25 cellular contexts compared by ENCODE assay signal in genomic region chr7:90251304-90251635, GRCh38. TPM values are rescaled to one million over a fixed set of nuclear protein-coding genes. Genes with fewer than 3 reads are reported as not detected.
DNase-seq lines count a peak whose midpoint lies in the region; FAIRE-seq and TF ChIP-seq lines count a peak whose summit lies in the region.
"Had no signal": no experiment of that assay in that cellular context is flagged by ENCODE, and none has a peak within 500 bp of the region (broad histone marks: within the 10 kb centered on the region; RNA-seq: fewer than 3 reads in every experiment).

No MANE protein-coding gene starts in this region.

- CTCF ChIA-PET in mammary epithelial cell (lab: Charles Lee; ENCODE audit: low non-redundant PET) = no interaction called here

- in situ Hi-C loops in mammary epithelial cell (cut with MboI; ENCODE audit: low sequenced_read_pairs in 2 of 2) = loop anchor here (25.0 kb wide), 3 partner anchors 89 to 1714 kb away; partner anchors contain the start of gene STEAP1 (in 1 of the 2)

- no peak overlapping the region for H3K9ac ChIP-seq in mammary epithelial cell (ENCODE audit: insufficient read depth, low read length)

- dilution Hi-C loops in mammary epithelial cell (cut with HindIII; ENCODE audit: low sequenced_read_pairs) = no loop called here

- H3K4me1 ChIP-seq in mammary epithelial cell (ENCODE audit: insufficient read depth, low read length) (peaks cover 4% of the 10 kb centered on the region), muscle layer of duodenum (ENCODE audit: control insufficient read depth in 1 of 2, insufficient read depth in 2 of 2, low read length in 2 of 2) (peaks cover 0 to 8% of the 10 kb centered on the region in 2 donors), tibial nerve (peaks cover 0 to 3% (median 0%) of the 10 kb centered on the region in 4 donors)
- H3K4me1 ChIP-seq: upper lobe of right lung had no signal

- H3K9me3 ChIP-seq in mammary epithelial cell (replicated peaks; ENCODE audit: insufficient read depth, low read length) = no peaks in the 10 kb centered on the region
- H3K9me3 ChIP-seq in muscle layer of duodenum (ENCODE audit: control insufficient read depth in 1 of 2, low read length in 2 of 2) = no peaks in the 10 kb centered on the region
- H3K9me3 ChIP-seq in tibial nerve = no peaks in the 10 kb centered on the region
- H3K9me3 ChIP-seq: pancreas, upper lobe of right lung had no signal

- peak overlapping the region; percentile 73 for H2AFZ ChIP-seq in mammary epithelial cell (ENCODE audit: low read depth, low read length)

- H3K4me3 ChIP-seq in mammary epithelial cell (replicated peaks in 1 of 3; ENCODE audit: insufficient read depth in 1 of 3, low read depth in 2 of 3, low read length in 3 of 3) = no peak overlapping the region
- H3K4me3 ChIP-seq in muscle layer of duodenum (ENCODE audit: low read depth in 1 of 2, low read length in 2 of 2) = no peak overlapping the region
- H3K4me3 ChIP-seq in tibial nerve = no peak overlapping the region
- H3K4me3 ChIP-seq: GM12878, pancreas, upper lobe of right lung had no signal

- DNase-seq in AG08396 (ENCODE audit: low spot score) (peak; percentile 10), HT1080 (ENCODE audit: low read depth) (peak; percentile 13), mammary epithelial cell (no peak), NCI-H1105 treated with DMSO at 0.1 percent for 48 hours (lab: John Stamatoyannopoulos, UW) (no peak), medulla oblongata (ENCODE audit: extremely low spot score) (no peak), GM19239 (ENCODE audit: insufficient read length, low spot score) (no peak), tibial nerve (ENCODE audit: low spot score in 2 of 2) (no peak)
- DNase-seq: ACHN; activated effector memory CD4-positive, alpha-beta T cell treated with Interleukin-2 at 50 U/mL for 16 hours; activated naive CD8-positive, alpha-beta T cell treated with anti-CD3 and anti-CD28 coated beads, Interleukin-2, amount 10 ng/mL, durations not matched to agents 7 days and 5 days; activated T-cell treated with anti-CD3 and anti-CD28 coated beads for 4 hours; GOT3; islet precursor cell; NCI-H1092; NCI-H187 treated with DMSO at 0.1 percent for 48 hours; NCI-H748 treated with DMSO at 0.1 percent for 48 hours; nephron progenitor cell; pancreas; RPMI8226; stimulated activated CD4-positive, alpha-beta T cell treated with anti-CD3 and anti-CD28 coated beads, Interleukin-2, amount 100 ng/mL, for 48 hours; substantia nigra; upper lobe of right lung had no signal

- H4K20me1 ChIP-seq in mammary epithelial cell (ENCODE audit: insufficient read depth, low read length) = no peaks in the 10 kb centered on the region

- no peak for FAIRE-seq in GM19239 (lab: Jason Lieb, UNC)
- FAIRE-seq: GM12878, pancreas had no signal

- intact Hi-C loops in mammary epithelial cell (cut with micrococcal nuclease) = no loop called here

- H3K79me2 ChIP-seq in mammary epithelial cell (ENCODE audit: insufficient read depth, low read length) = no peaks in the 10 kb centered on the region

- no peak for TF ChIP-seq CTCF in mammary epithelial cell (conservative IDR thresholded peaks at IDR 0.05 in 1 of 2, IDR thresholded peaks at IDR 0.05 in 1 of 2; ENCODE audit: extremely low read depth in 1 of 2, insufficient read depth in 1 of 2, low read depth in 1 of 2, low read length in 2 of 2)
- TF ChIP-seq CTCF in tibial nerve (IDR thresholded peaks at IDR 0.05) = no peak

- H3K36me3 ChIP-seq in mammary epithelial cell (ENCODE audit: insufficient read depth, low read length) = no peaks in the 10 kb centered on the region
- H3K36me3 ChIP-seq in muscle layer of duodenum (ENCODE audit: control insufficient read depth in 1 of 2, insufficient read depth in 2 of 2, low read length in 2 of 2) = peaks cover 0 to 4% of the 10 kb centered on the region in 2 donors
- H3K36me3 ChIP-seq in tibial nerve = no peaks in the 10 kb centered on the region
- H3K36me3 ChIP-seq: pancreas, upper lobe of right lung had no signal

- H3K27ac ChIP-seq in mammary epithelial cell (ENCODE audit: insufficient read depth, low read depth, low read length) (no peak overlapping the region), muscle layer of duodenum (ENCODE audit: low read length) (peak overlapping the region; percentile 12), tibial nerve (peak overlapping the region in 1 of 4 donors; percentile 20)
- H3K27ac ChIP-seq: C4-2B, pancreas had no signal

- no peak overlapping the region for H3K4me2 ChIP-seq in mammary epithelial cell (ENCODE audit: insufficient read depth, low read depth, low read length)

- no peak for TF ChIP-seq POLR2A in tibial nerve (IDR thresholded peaks at IDR 0.05)

- 45% methylated on average over 1 of the region's 1 CpG for whole genome bisulfite sequencing in mammary epithelial cell (ENCODE audit: low coverage, missing lambda C conversion rate)
- WGBS in tibial nerve, 2 donors = 71 to 75% methylated on average over 1 of the region's 1 CpG

- TF ChIP-seq EP300 in tibial nerve (IDR thresholded peaks at IDR 0.05) = no peak

- no peaks in the 10 kb centered on the region for H3K27me3 ChIP-seq in mammary epithelial cell (ENCODE audit: insufficient read depth, low read length)
- H3K27me3 ChIP-seq in muscle layer of duodenum (ENCODE audit: low read depth, low read length) = no peaks in the 10 kb centered on the region
- H3K27me3 ChIP-seq in tibial nerve = no peaks in the 10 kb centered on the region
- H3K27me3 ChIP-seq: pancreas, upper lobe of right lung had no signal

- no TSS peak for BruUV-seq in mammary epithelial cell (replicated peaks; lab: Mats Ljungman, UMichigan)

RNA-seq across cellular contexts. Expression of gene CFAP69, which starts 6.3 kb away (rescaled TPM):
- total RNA-seq in HT1080 (2014; rRNA removed; shearing (Covaris generic)) = 2.3 and 2.5 TPM in 2 replicates
- polyA plus RNA-seq in HT1080 (2015; cell fraction: cytosol; rRNA removed) = 1.1 and 2.2 TPM in 2 replicates
- 9.2 and 9.8 TPM in 2 replicates for polyA plus RNA-seq in HT1080 (2015; cell fraction: nucleus; rRNA removed)
- total RNA-seq in mammary epithelial cell (1 to 10 TPM; 1.7 to 5.0 TPM), tibial nerve (10 to 100 TPM; 18.9 to 51.1 (median 22.0) TPM)
- 0.48 TPM for polyA plus RNA-seq in mammary epithelial cell
- 3.3 TPM for polyA minus RNA-seq in mammary epithelial cell

RNA-seq across cellular contexts. Expression of gene STEAP2, which starts 39.7 kb away (rescaled TPM):
- total RNA-seq in HT1080 (2014; rRNA removed; shearing (Covaris generic)) = 6.7 and 8.6 TPM in 2 replicates
- 8.0 and 9.0 TPM in 2 replicates for polyA plus RNA-seq in HT1080 (2015; cell fraction: cytosol; rRNA removed)
- polyA plus RNA-seq in HT1080 (2015; cell fraction: nucleus; rRNA removed) = 21.0 and 23.8 TPM in 2 replicates
- total RNA-seq in mammary epithelial cell (10 to 100 TPM in 1 of 2 donors, 1 to 10 TPM in 1; 9.2 to 10.9 TPM), tibial nerve (10 to 100 TPM; 17.3 to 61.5 (median 20.6) TPM)
- polyA plus RNA-seq in mammary epithelial cell = 4.9 TPM
- 12.1 TPM for polyA minus RNA-seq in mammary epithelial cell
- total RNA-seq: activated naive CD8-positive, alpha-beta T cell treated with anti-CD3 and anti-CD28 coated beads, Interleukin-2, amount 10 ng/mL, durations not matched to agents 7 days and 5 days had no signal

Comparison
In these comparisons a context has a peak if more than half of its experiments do, and no peak if none do; other contexts are left out.
1. DNase-seq: peak in AG08396 (single experiment) and HT1080 (single experiment); none in mammary epithelial cell (single experiment), NCI-H1105 treated with DMSO at 0.1 percent for 48 hours (single experiment), medulla oblongata (single experiment), GM19239 (single experiment) and tibial nerve (0 of 2).